In the genomic region with DNA sequence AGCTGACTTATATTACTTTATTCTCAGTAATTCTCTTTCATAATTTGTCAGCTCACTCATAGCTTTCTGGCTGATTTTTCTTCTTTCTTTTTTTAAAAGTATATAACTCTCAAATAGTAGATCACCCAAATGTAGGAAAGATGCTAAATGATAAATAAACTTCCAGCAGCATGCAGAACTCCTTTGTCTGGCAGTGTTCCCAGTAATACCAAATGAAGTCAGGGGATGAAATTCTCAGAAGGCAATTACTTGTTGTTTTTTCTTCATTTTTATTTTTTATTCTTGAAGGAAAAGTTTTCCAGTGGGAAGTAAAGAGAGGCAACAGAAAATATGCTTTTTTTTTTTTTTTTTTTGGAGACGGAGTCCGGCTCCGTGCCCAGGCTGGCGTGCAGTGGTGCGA, we compare ENCODE assay signal across 21 cellular contexts.
"Had no signal": no experiment of that assay in that cellular context is flagged by ENCODE, and none has a peak within 500 bp of the region (broad histone marks: within the 10 kb centered on the region; RNA-seq: fewer than 3 reads in every experiment).

No MANE protein-coding gene starts in this region.

- H3K79me2 ChIP-seq: hepatocyte had no signal

- H3K27ac Mint-ChIP-seq: activated CD4-positive, alpha-beta memory T cell treated with anti-CD3 and anti-CD28 coated beads for 36 hours; activated naive CD8-positive, alpha-beta T cell; brain; dendritic cell treated with granulocyte-macrophage colony-stimulating factor and Interleukin-4, amounts not matched to agents 40 ng/mL and 50 ng/mL, for 4 days; T-helper 2 cell treated with Interferon-gamma antibody and Interleukin-4, amounts not matched to agents 5 μg/mL and 100 μg/mL, for 36 hours; WTC11 had no signal

- H3K27ac ChIP-seq: foreskin keratinocyte, hepatocyte, skin epidermis, stomach, testis had no signal

- H3K9me3 Mint-ChIP-seq: activated CD4-positive, alpha-beta memory T cell treated with anti-CD3 and anti-CD28 coated beads for 36 hours; brain; central memory CD8-positive, alpha-beta T cell; dendritic cell treated with granulocyte-macrophage colony-stimulating factor and Interleukin-4, amounts not matched to agents 40 ng/mL and 50 ng/mL, for 4 days; T-helper 2 cell treated with Interferon-gamma antibody and Interleukin-4, amounts not matched to agents 5 μg/mL and 100 μg/mL, for 36 hours; WTC11 had no signal

- H3K4me3 ChIP-seq: esophagus muscularis mucosa, hepatocyte, skin epidermis, stomach, testis had no signal

- H3K4me1 ChIP-seq: foreskin keratinocyte, stomach, testis had no signal

- H3K9me3 ChIP-seq: esophagus muscularis mucosa, stomach, testis had no signal

- H3K36me3 Mint-ChIP-seq: activated CD4-positive, alpha-beta memory T cell treated with anti-CD3 and anti-CD28 coated beads for 36 hours; activated naive CD8-positive, alpha-beta T cell; brain; WTC11 had no signal

- DNase-seq: activated CD4-positive, alpha-beta memory T cell treated with anti-CD3 and anti-CD28 coated beads for 36 hours; activated CD4-positive, alpha-beta T cell treated with anti-CD3 and anti-CD28 coated beads for 4 hours; activated T-cell treated with anti-CD3 and anti-CD28 coated beads for 4 hours; amniotic stem cell; effector CD8-positive, alpha-beta T cell; foreskin keratinocyte; midbrain; stimulated activated CD4-positive, alpha-beta T cell treated with anti-CD3 and anti-CD28 coated beads, Interleukin-15, amount 100 ng/mL, for 24 hours; stimulated activated CD4-positive, alpha-beta T cell treated with anti-CD3 and anti-CD28 coated beads, Interleukin-4, amount 100 ng/mL, for 1 hour; stomach; testis had no signal

- H3K27me3 Mint-ChIP-seq: activated CD4-positive, alpha-beta memory T cell treated with anti-CD3 and anti-CD28 coated beads for 36 hours; activated naive CD8-positive, alpha-beta T cell; brain; central memory CD8-positive, alpha-beta T cell; dendritic cell treated with granulocyte-macrophage colony-stimulating factor and Interleukin-4, amounts not matched to agents 40 ng/mL and 50 ng/mL, for 4 days; progenitor cell of endocrine pancreas had no signal

- H2AFZ ChIP-seq: hepatocyte had no signal

- H3K4me2 ChIP-seq: hepatocyte had no signal

- H3K4me1 Mint-ChIP-seq: central memory CD8-positive, alpha-beta T cell; WTC11 had no signal

- H3K4me3 Mint-ChIP-seq: activated CD4-positive, alpha-beta memory T cell treated with anti-CD3 and anti-CD28 coated beads for 36 hours; activated naive CD8-positive, alpha-beta T cell; brain; central memory CD8-positive, alpha-beta T cell; dendritic cell treated with granulocyte-macrophage colony-stimulating factor and Interleukin-4, amounts not matched to agents 40 ng/mL and 50 ng/mL, for 4 days; T-helper 2 cell treated with Interferon-gamma antibody and Interleukin-4, amounts not matched to agents 5 μg/mL and 100 μg/mL, for 36 hours; WTC11 had no signal

- H3K27me3 ChIP-seq: esophagus muscularis mucosa, foreskin keratinocyte, hepatocyte, stomach, testis had no signal
